Comparison of ENCODE assay signal across 1 cellular context in genomic region chr21:33330726-33331125, GRCh38.
TF ChIP-seq lines count a peak whose summit lies in the region.

No MANE protein-coding gene starts in this region.

TF ChIP-seq in GM12878, 131 proteins besides CTCF, POLR2A, EP300 and RAD21 (continued from another document):
- TF ChIP-seq IRF3 (IDR thresholded peaks at IDR 0.05) (no peak), PBX3 (IDR thresholded peaks at IDR 0.05; ENCODE audit: insufficient replicate concordance, low read depth, low read length) (no peak), FOS (IDR thresholded peaks at IDR 0.05; ENCODE audit: borderline replicate concordance, extremely low read depth, insufficient read length) (no peak), JUNB (IDR thresholded peaks at IDR 0.05) (no peak), BCL3 (IDR thresholded peaks at IDR 0.05; ENCODE audit: borderline replicate concordance, insufficient read depth, low read depth, low read length, poor library complexity, severe bottlenecking) (no peak), WRNIP1 (IDR thresholded peaks at IDR 0.05; ENCODE audit: borderline replicate concordance, low read depth, low read length) (no peak), SMC3 (IDR thresholded peaks at IDR 0.05; ENCODE audit: borderline replicate concordance, low read length) (no peak), TAF1 (IDR thresholded peaks at IDR 0.05; ENCODE audit: borderline replicate concordance, low read depth, low read length) (no peak), BHLHE40 (IDR thresholded peaks at IDR 0.05; ENCODE audit: borderline replicate concordance in 1 of 2, low read depth in 2 of 2, low read length in 1 of 2) (no peak)
TF ChIP-seq in GM12878: peak in this region for 0.
